Comparison of ENCODE assay signal across 1 cellular context in genomic region chr3:52057806-52058099, GRCh38.
TF ChIP-seq lines count a peak whose summit lies in the region.

No MANE protein-coding gene starts in this region.

TF ChIP-seq in SK-N-SH treated with all-trans-retinoic acid at 6 μM for 48 hours, 23 proteins besides CTCF, POLR2A, EP300 and RAD21 (continued from another document):
- TF ChIP-seq POU6F1 (CRISPR knock-in tag; IDR thresholded peaks at IDR 0.05; ENCODE audit: borderline replicate concordance, low read depth), result no peak
- TF ChIP-seq PATZ1 (CRISPR knock-in tag; IDR thresholded peaks at IDR 0.05; ENCODE audit: borderline replicate concordance), result no peak
